In genomic region chr13:49679244-49679643, GRCh38 we compare ENCODE assay signal across 10 cellular contexts. TPM values are rescaled to one million over a fixed set of nuclear protein-coding genes. Genes with fewer than 3 reads are reported as not detected.
A peak's percentile ranks its signal among the peaks of the same experiment; 100 is the strongest.
DNase-seq lines count a peak whose midpoint lies in the region; ATAC-seq and TF ChIP-seq lines count a peak whose summit lies in the region.
"Had no signal": no experiment of that assay in that cellular context is flagged by ENCODE, and none has a peak within 500 bp of the region (broad histone marks: within the 10 kb centered on the region; RNA-seq: fewer than 3 reads in every experiment).

No MANE protein-coding gene starts in this region.

- no peak overlapping the region for H3K4me3 Mint-ChIP-seq in CD8-positive, alpha-beta T cell

- DNase-seq in EH (ENCODE audit: low read depth) (peak; percentile 16), HT-29 (ENCODE audit: low spot score) (peak; percentile 51), astrocyte of the cerebellum (ENCODE audit: low read depth) (no peak), left lobe of liver (ENCODE audit: low spot score) (no peak), NCI-H345 treated with DMSO at 0.1 percent for 48 hours (lab: John Stamatoyannopoulos, UW; ENCODE audit: unreplicated experiment) (no peak), ureter (ENCODE audit: low spot score) (no peak)
- no peak for DNase-seq in CD8-positive, alpha-beta T cell
- DNase-seq: activated CD4-positive, CD25-positive, alpha-beta regulatory T cell had no signal

- H3K36me3 Mint-ChIP-seq in CD8-positive, alpha-beta T cell: peaks cover 9% of the 10 kb centered on the region

- H3K4me3 ChIP-seq in astrocyte of the cerebellum (ENCODE audit: low read depth, low read length): no peak overlapping the region
- H3K4me3 ChIP-seq in CD8-positive, alpha-beta T cell (ENCODE audit: low read depth, low read length): no peak overlapping the region
- H3K4me3 ChIP-seq: K562 had no signal

- H3K36me3 ChIP-seq in CD8-positive, alpha-beta T cell (ENCODE audit: insufficient read depth, low read length): no peaks in the 10 kb centered on the region

- intact Hi-C loops in CD8-positive, alpha-beta T cell (cut with DNase I, micrococcal nuclease): no loop called here

- TF ChIP-seq CTCF in astrocyte of the cerebellum (IDR thresholded peaks at IDR 0.05; ENCODE audit: low read depth, low read length, missing control alignments): peak; percentile 38
- no peak for TF ChIP-seq CTCF in CD8-positive, alpha-beta T cell (IDR thresholded peaks at IDR 0.05)

- ATAC-seq in left lobe of liver (peak; percentile 94), GM18505 (IDR thresholded peaks at IDR 0.05; ENCODE audit: unreplicated experiment) (no peak)
- ATAC-seq in CD8-positive, alpha-beta T cell: no peak
- ATAC-seq: K562 had no signal

- H3K4me1 Mint-ChIP-seq in CD8-positive, alpha-beta T cell (ENCODE audit: low read depth): peaks cover 6% of the 10 kb centered on the region

- no peaks in the 10 kb centered on the region for H3K9me3 Mint-ChIP-seq in CD8-positive, alpha-beta T cell

- in situ Hi-C loops in astrocyte of the cerebellum (cut with HindIII; ENCODE audit: low sequenced_read_pairs): no loop called here

- no peak overlapping the region for H3K27ac ChIP-seq in CD8-positive, alpha-beta T cell (ENCODE audit: low read depth, low read length)

- CTCF ChIA-PET in CD8-positive, alpha-beta T cell (lab: Charles Lee): interaction anchor here (0.8 to 1.3 kb wide), 2 partner anchors 9 to 15 kb away, joined by 3 to 6 read pairs; no protein-coding TSS in a partner anchor

- POLR2A ChIA-PET in CD8-positive, alpha-beta T cell (lab: Charles Lee): interaction anchor here (0.8 kb wide), 1 partner anchor 114 kb away, joined by 3 read pairs; no protein-coding TSS in a partner anchor

- no peaks in the 10 kb centered on the region for H3K9me3 ChIP-seq in CD8-positive, alpha-beta T cell (ENCODE audit: low read length)

- H3K27ac Mint-ChIP-seq in CD8-positive, alpha-beta T cell: no peak overlapping the region

- H3K27me3 ChIP-seq in CD8-positive, alpha-beta T cell (ENCODE audit: insufficient read depth, low read length): no peaks in the 10 kb centered on the region

- no peaks in the 10 kb centered on the region for H3K27me3 Mint-ChIP-seq in CD8-positive, alpha-beta T cell (ENCODE audit: low read depth)

- no peaks in the 10 kb centered on the region for H3K4me1 ChIP-seq in CD8-positive, alpha-beta T cell (ENCODE audit: insufficient read depth, low read length)

- no peak for TF ChIP-seq POLR2A in GM18505 (IDR thresholded peaks at IDR 0.05; ENCODE audit: borderline replicate concordance, extremely low read depth, insufficient read depth, insufficient read length)

RNA-seq across cellular contexts. Expression of gene EBPL, which starts 12.0 kb away (rescaled TPM):
- 129 and 178 TPM in 2 replicates for total RNA-seq in HT-29 (2014; rRNA removed; shearing (Covaris generic))
- total RNA-seq in left lobe of liver: 62.5 TPM
- total RNA-seq in CD8-positive, alpha-beta T cell: 10 to 100 TPM in 1 of 2 experiments, 1 to 10 TPM in 1; 9.5 to 10.7 TPM
- total RNA-seq in ureter: 51.5 TPM

RNA-seq across cellular contexts. Expression of gene ARL11, which starts 50.9 kb away (rescaled TPM):
- total RNA-seq in HT-29 (2014; rRNA removed; shearing (Covaris generic)): 0.10 and 0.38 TPM in 2 replicates
- total RNA-seq in left lobe of liver: 0.23 TPM
- total RNA-seq in CD8-positive, alpha-beta T cell: 1 to 10 TPM in 1 of 2 experiments, under 1 TPM in 1; 0.08 to 1.0 TPM
- total RNA-seq in ureter: 1.7 TPM

Comparison
In these comparisons a context has a peak if more than half of its experiments do, and no peak if none do; other contexts are left out.
1. DNase-seq: peak in EH (single experiment) and HT-29 (single experiment); none in astrocyte of the cerebellum (single experiment), left lobe of liver (single experiment), NCI-H345 treated with DMSO at 0.1 percent for 48 hours (single experiment), CD8-positive, alpha-beta T cell (0 of 7) and ureter (single experiment).